In genomic region chr1:1761504-1762376, GRCh38 we compare ENCODE assay signal across 1 cellular context.
TF ChIP-seq lines count a peak whose summit lies in the region.

No MANE protein-coding gene starts in this region.

TF ChIP-seq in GM23338, 12 proteins besides CTCF, POLR2A, EP300 and RAD21 (continued from another document):
- TF ChIP-seq ZNF462 (CRISPR knock-in tag; IDR thresholded peaks at IDR 0.05): no peak
- no peak for TF ChIP-seq NANOG (IDR thresholded peaks at IDR 0.05; ENCODE audit: borderline replicate concordance)
- no peak for TF ChIP-seq ETS1 (IDR thresholded peaks at IDR 0.05)
- no peak for TF ChIP-seq ZNF114 (CRISPR knock-in tag; IDR thresholded peaks at IDR 0.05)
- no peak for TF ChIP-seq CREB1 (CRISPR knock-in tag; IDR thresholded peaks at IDR 0.05; ENCODE audit: low read depth)
- no peak for TF ChIP-seq POLR2AphosphoS5 (IDR thresholded peaks at IDR 0.05; ENCODE audit: low read depth)
- TF ChIP-seq EZH2phosphoT487 (IDR thresholded peaks at IDR 0.05; ENCODE audit: unreplicated experiment): no peak
- TF ChIP-seq EZH2 (IDR thresholded peaks at IDR 0.05; ENCODE audit: low read depth, unreplicated experiment): no peak
